Comparison of ENCODE assay signal across 8 cellular contexts in the genomic region with DNA sequence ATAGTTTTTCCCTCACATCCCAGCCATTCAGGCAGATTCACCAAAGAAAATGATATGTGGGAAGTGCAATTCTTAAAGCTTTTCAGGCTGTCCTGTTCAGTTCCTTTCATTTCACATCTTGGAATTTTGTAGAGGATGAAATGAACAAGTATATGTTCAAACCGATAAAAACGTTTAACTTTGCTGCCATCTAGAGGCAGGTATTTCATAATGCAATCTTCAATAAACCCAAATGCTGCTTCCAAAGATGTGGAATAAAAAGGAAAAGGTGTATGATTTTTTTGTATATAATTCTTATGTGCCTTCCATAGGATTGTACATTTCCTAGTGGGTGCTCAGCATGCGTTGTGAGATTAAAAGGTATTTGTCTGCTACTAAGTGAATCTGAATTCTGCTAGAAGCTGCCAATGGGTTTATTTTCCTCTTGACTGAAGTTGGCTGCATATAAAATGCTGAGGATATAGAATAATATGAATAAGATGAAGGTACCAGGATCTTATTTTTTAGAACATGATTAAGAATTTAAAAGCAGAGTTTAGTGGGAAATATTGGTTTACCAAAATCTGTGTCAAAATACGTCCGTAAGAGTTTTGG.
DNase-seq lines count a peak whose midpoint lies in the region; ATAC-seq, FAIRE-seq and TF ChIP-seq lines count a peak whose summit lies in the region.

No MANE protein-coding gene starts in this region.

- no peaks in the 10 kb centered on the region for H3K36me3 ChIP-seq in keratinocyte (ENCODE audit: control insufficient read depth in 2 of 2, extremely low read depth in 1 of 2, insufficient read depth in 2 of 2, low read length in 2 of 2)
- no peaks in the 10 kb centered on the region for H3K36me3 ChIP-seq in upper lobe of right lung

- no peaks in the 10 kb centered on the region for H3K9me3 Mint-ChIP-seq in brain

- H3K4me3 Mint-ChIP-seq in brain: no peak overlapping the region

- no peak overlapping the region for H3K27ac ChIP-seq in keratinocyte (ENCODE audit: control insufficient read depth, insufficient read depth, low read length)
- no peak overlapping the region for H3K27ac ChIP-seq in upper lobe of right lung

- H3K4me1 ChIP-seq in keratinocyte (ENCODE audit: control insufficient read depth, extremely low read depth, insufficient read depth, low read length) (peaks cover 24% of the 10 kb centered on the region), upper lobe of right lung (no peaks in the 10 kb centered on the region)

- no peaks in the 10 kb centered on the region for H3K27me3 ChIP-seq in keratinocyte (ENCODE audit: control insufficient read depth, extremely low read depth, insufficient read depth, low read length)
- H3K27me3 ChIP-seq in upper lobe of right lung: no peaks in the 10 kb centered on the region

- H3K9me3 ChIP-seq in keratinocyte (ENCODE audit: control insufficient read depth, low read depth, low read length): no peaks in the 10 kb centered on the region
- no peaks in the 10 kb centered on the region for H3K9me3 ChIP-seq in upper lobe of right lung

- H3K27ac Mint-ChIP-seq in brain: peak overlapping the region in 2 of 5 experiments; percentile 65 to 85

- DNase-seq in NCI-H2227 (lab: John Stamatoyannopoulos, UW; ENCODE audit: unreplicated experiment) (peak; percentile 0), NCI-H2227 treated with DMSO at 0.1 percent for 48 hours (lab: John Stamatoyannopoulos, UW) (no peak), NCI-H226 (peak; percentile 33), keratinocyte (ENCODE audit: low read depth, low spot score) (peak; percentile 17), upper lobe of right lung (no peak), occipital lobe (lab: John Stamatoyannopoulos, UW) (no peak)

- TF ChIP-seq CTCF in brain (conservative IDR thresholded peaks at IDR 0.05) (peak; percentile 67 to 80), keratinocyte (optimal IDR thresholded peaks at IDR 0.05 in 1 of 3, IDR thresholded peaks at IDR 0.05 in 1 of 3, conservative IDR thresholded peaks at IDR 0.05 in 1 of 3; ENCODE audit: extremely low read depth in 1 of 3, insufficient read depth in 2 of 3, low read length in 3 of 3) (peak in 2 of 3 experiments; percentile 21 to 49), upper lobe of right lung (IDR thresholded peaks at IDR 0.05) (peak; percentile 62)

- H3K79me2 ChIP-seq in keratinocyte (ENCODE audit: control insufficient read depth, insufficient read depth, low read length): no peaks in the 10 kb centered on the region

- no peak for FAIRE-seq in keratinocyte (lab: Jason Lieb, UNC)

- H3K9ac ChIP-seq in keratinocyte (ENCODE audit: control insufficient read depth, extremely low read depth, insufficient read depth, low read length): no peak overlapping the region

- intact Hi-C loops in upper lobe of right lung (cut with DNase I): loop anchor here (10.0 kb wide), 1 partner anchor 245 kb away; a partner anchor contains a TSS

- H3K4me3 ChIP-seq in keratinocyte (ENCODE audit: control insufficient read depth in 2 of 3, extremely low read depth in 1 of 3, insufficient read depth in 2 of 3, low read depth in 1 of 3, low read length in 3 of 3) (no peak overlapping the region), upper lobe of right lung (no peak overlapping the region)

- H3K36me3 Mint-ChIP-seq in brain: no peaks in the 10 kb centered on the region

- no peaks in the 10 kb centered on the region for H4K20me1 ChIP-seq in keratinocyte (ENCODE audit: control insufficient read depth, extremely low read depth, insufficient read depth, low read length)

- H3K4me1 Mint-ChIP-seq in brain: peaks cover 12% of the 10 kb centered on the region

- H2AFZ ChIP-seq in keratinocyte (ENCODE audit: control insufficient read depth, low read length): no peak overlapping the region

- ATAC-seq in upper lobe of right lung: peak; percentile 56
- no peak for ATAC-seq in HG03378 (IDR thresholded peaks at IDR 0.05; ENCODE audit: unreplicated experiment)

- dilution Hi-C loops in keratinocyte (cut with MboI; ENCODE audit: extremely low pct_ligation_motif_present, low sequenced_read_pairs): no loop called here

- no peak overlapping the region for H3K4me2 ChIP-seq in keratinocyte (ENCODE audit: control insufficient read depth, extremely low read depth, insufficient read depth, low read depth, low read length)

- H3K9me1 ChIP-seq in keratinocyte (ENCODE audit: control insufficient read depth, extremely low read depth, insufficient read depth, low read length): no peaks in the 10 kb centered on the region

- H3K27me3 Mint-ChIP-seq in brain: no peaks in the 10 kb centered on the region

Comparison
In these comparisons a context has a peak if more than half of its experiments do, and no peak if none do; other contexts are left out.
1. DNase-seq: peak in NCI-H2227 (single experiment), NCI-H226 (single experiment) and keratinocyte (single experiment); none in NCI-H2227 treated with DMSO at 0.1 percent for 48 hours (single experiment), upper lobe of right lung (single experiment) and occipital lobe (single experiment).
2. Peak in every context shown above with its lines, with median percentiles within 50 percentile points of each other: CTCF ChIP-seq.